23 cellular contexts compared by ENCODE assay signal in genomic region chr20:47669157-47669425, GRCh38.
DNase-seq lines count a peak whose midpoint lies in the region; ATAC-seq, FAIRE-seq and TF ChIP-seq lines count a peak whose summit lies in the region.
"Had no signal": no experiment of that assay in that cellular context is flagged by ENCODE, and none has a peak within 500 bp of the region (broad histone marks: within the 10 kb centered on the region; RNA-seq: fewer than 3 reads in every experiment).

No MANE protein-coding gene starts in this region.

- no peak for ATAC-seq in activated T-cell treated with anti-CD3 and anti-CD28 coated beads, Interleukin-2, amount 50 U/mL, for 4 hours
- ATAC-seq: K562 had no signal

- no peak overlapping the region for H2BK120ac ChIP-seq in neuronal stem cell (ENCODE audit: low read depth, low read length)

- FAIRE-seq in HTR-8/SVneo (lab: Jason Lieb, UNC) = peak; percentile 81
- FAIRE-seq: GM12878, K562, RCC 7860 had no signal

- no peak overlapping the region for H3K4ac ChIP-seq in neuronal stem cell (ENCODE audit: low read length)

- H2BK15ac ChIP-seq in neuronal stem cell (ENCODE audit: low read length) = no peak overlapping the region

- no peak overlapping the region for H3K9ac ChIP-seq in neuronal stem cell (ENCODE audit: low read depth, low read length, poor library complexity)

- H2BK5ac ChIP-seq in neuronal stem cell (ENCODE audit: low read length) = peak overlapping the region; percentile 67

- CTCF ChIA-PET in HEK293T (lab: Yijun Ruan, JAX) = no interaction called here

- WGBS in neuronal stem cell (ENCODE audit: extremely low coverage in 2 of 2, insufficient read length in 2 of 2, insufficient replicate concordance in 1 of 2), 2 donors = no CpG with 5 or more reads among the region's 8 CpGs

- H3K4me3 ChIP-seq in H7 (ENCODE audit: insufficient read depth, low read depth, low read length) (no peak overlapping the region), neuronal stem cell (ENCODE audit: low read length in 2 of 2) (no peak overlapping the region), uterus (no peak overlapping the region)
- H3K4me3 ChIP-seq: GM12878, HAP-1, K562 had no signal

- H3K9me3 ChIP-seq in neuronal stem cell (replicated peaks in 1 of 2; ENCODE audit: control insufficient read depth in 2 of 2, insufficient read depth in 1 of 2, low read depth in 1 of 2, low read length in 2 of 2) (no peaks in the 10 kb centered on the region), uterus (no peaks in the 10 kb centered on the region)
- H3K9me3 ChIP-seq: HAP-1 had no signal

- peak overlapping the region; percentile 78 for H3K23ac ChIP-seq in neuronal stem cell (ENCODE audit: low read depth, low read length, poor library complexity)

- H2BK12ac ChIP-seq in neuronal stem cell (ENCODE audit: low read length) = no peak overlapping the region

- H3K79me1 ChIP-seq in neuronal stem cell (ENCODE audit: low read depth, low read length) = no peaks in the 10 kb centered on the region

- DNase-seq in H7 (peak; percentile 35), HTR-8/SVneo (ENCODE audit: insufficient read length, low spot score) (no peak), neuronal stem cell (ENCODE audit: low spot score) (no peak), uterus (no peak), HEK293T (ENCODE audit: extremely low spot score) (no peak)
- DNase-seq in activated CD4-positive, alpha-beta T cell treated with anti-CD3 and anti-CD28 coated beads, Interleukin-2, amount 50 U/mL, for 1 hour = no peak
- no peak for DNase-seq in activated T-cell treated with anti-CD3 and anti-CD28 coated beads, Interleukin-2, amount 50 U/mL, for 4 hours
- DNase-seq: CD4-positive, CD25-positive, alpha-beta regulatory T cell; COR-L47; DND-41; NCI-H1092; NCI-H1436; NCI-H187 treated with DMSO at 0.1 percent for 48 hours; NCI-H2107; NCI-H446 treated with DMSO at 0.1 percent for 48 hours; NCI-H526 treated with DMSO at 0.1 percent for 48 hours; OCI-M1; Right ventricle myocardium superior had no signal

- peaks cover 100% of the 10 kb centered on the region for H3K36me3 Mint-ChIP-seq in dendritic cell treated with granulocyte-macrophage colony-stimulating factor and Interleukin-4, amounts not matched to agents 40 ng/mL and 50 ng/mL, for 4 days (ENCODE audit: low read depth)
- H3K36me3 Mint-ChIP-seq in activated T-cell treated with anti-CD3 and anti-CD28 coated beads, Interleukin-2, amount 50 U/mL, for 4 hours (ENCODE audit: insufficient read depth) = no peaks in the 10 kb centered on the region

- H4K8ac ChIP-seq in neuronal stem cell (ENCODE audit: low read depth, low read length) = no peak overlapping the region

- H3K27me3 Mint-ChIP-seq in dendritic cell treated with granulocyte-macrophage colony-stimulating factor and Interleukin-4, amounts not matched to agents 40 ng/mL and 50 ng/mL, for 4 days = no peaks in the 10 kb centered on the region
- no peaks in the 10 kb centered on the region for H3K27me3 Mint-ChIP-seq in activated T-cell treated with anti-CD3 and anti-CD28 coated beads, Interleukin-2, amount 50 U/mL, for 4 hours (ENCODE audit: low read depth)
- H3K27me3 Mint-ChIP-seq: CD4-positive, CD25-positive, alpha-beta regulatory T cell had no signal

- no peak overlapping the region for H2AFZ ChIP-seq in neuronal stem cell (ENCODE audit: low read length)

- H3K9me3 Mint-ChIP-seq in dendritic cell treated with granulocyte-macrophage colony-stimulating factor and Interleukin-4, amounts not matched to agents 40 ng/mL and 50 ng/mL, for 4 days = no peaks in the 10 kb centered on the region
- H3K9me3 Mint-ChIP-seq in activated T-cell treated with anti-CD3 and anti-CD28 coated beads, Interleukin-2, amount 50 U/mL, for 4 hours = no peaks in the 10 kb centered on the region
- H3K9me3 Mint-ChIP-seq: CD4-positive, CD25-positive, alpha-beta regulatory T cell had no signal

- H3K14ac ChIP-seq in neuronal stem cell (ENCODE audit: low read length) = no peak overlapping the region

- peak overlapping the region; percentile 40 for H2AK5ac ChIP-seq in neuronal stem cell (ENCODE audit: low read depth, low read length)

- no peak overlapping the region for H3K4me3 Mint-ChIP-seq in dendritic cell treated with granulocyte-macrophage colony-stimulating factor and Interleukin-4, amounts not matched to agents 40 ng/mL and 50 ng/mL, for 4 days
- H3K4me3 Mint-ChIP-seq in activated T-cell treated with anti-CD3 and anti-CD28 coated beads, Interleukin-2, amount 50 U/mL, for 4 hours = no peak overlapping the region

- H3K4me2 ChIP-seq in neuronal stem cell (ENCODE audit: insufficient read depth, low read length, poor library complexity, severe bottlenecking) = no peak overlapping the region

- no peak overlapping the region for H4K91ac ChIP-seq in neuronal stem cell (ENCODE audit: low read depth, low read length, poor library complexity)

- intact Hi-C loops in dendritic cell treated with granulocyte-macrophage colony-stimulating factor and Interleukin-4, amounts not matched to agents 40 ng/mL and 50 ng/mL, for 4 days (cut with micrococcal nuclease) = no loop called here
- intact Hi-C loops in uterus (cut with DNase I; ENCODE audit: low total_unique reads) = no loop called here

- H3K27me3 ChIP-seq in H7 (ENCODE audit: control insufficient read depth, insufficient read depth, low read length) (no peaks in the 10 kb centered on the region), neuronal stem cell (ENCODE audit: control insufficient read depth in 3 of 3, insufficient read depth in 3 of 3, low read depth in 1 of 3, low read length in 3 of 3) (no peaks in the 10 kb centered on the region), uterus (no peaks in the 10 kb centered on the region)

- H3K4me1 Mint-ChIP-seq in dendritic cell treated with granulocyte-macrophage colony-stimulating factor and Interleukin-4, amounts not matched to agents 40 ng/mL and 50 ng/mL, for 4 days (ENCODE audit: low read depth) = peaks cover 34% of the 10 kb centered on the region
- no peaks in the 10 kb centered on the region for H3K4me1 Mint-ChIP-seq in activated T-cell treated with anti-CD3 and anti-CD28 coated beads, Interleukin-2, amount 50 U/mL, for 4 hours (ENCODE audit: low read depth)

- POLR2A ChIA-PET in HEK293T (lab: Yijun Ruan, JAX) = no interaction called here

- H3K27ac ChIP-seq in neuronal stem cell (replicated peaks; ENCODE audit: low read length) (no peak overlapping the region), uterus (no peak overlapping the region)

- peak overlapping the region; percentile 17 for H3K27ac Mint-ChIP-seq in dendritic cell treated with granulocyte-macrophage colony-stimulating factor and Interleukin-4, amounts not matched to agents 40 ng/mL and 50 ng/mL, for 4 days

- no peak for TF ChIP-seq POLR2A in uterus (IDR thresholded peaks at IDR 0.05)

- H3K18ac ChIP-seq in neuronal stem cell (ENCODE audit: low read length) = peak overlapping the region; percentile 69

- TF ChIP-seq CTCF in uterus (IDR thresholded peaks at IDR 0.05) = no peak

- H3K36me3 ChIP-seq in H7 (replicated peaks; ENCODE audit: control insufficient read depth, insufficient read depth, low read length) (no peaks in the 10 kb centered on the region; the same call in 1 of the 2 replicates), neuronal stem cell (replicated peaks in 1 of 2; ENCODE audit: control insufficient read depth in 2 of 2, insufficient read depth in 2 of 2, low read length in 2 of 2) (peaks cover 6 to 27% of the 10 kb centered on the region in 2 donors), uterus (no peaks in the 10 kb centered on the region)
- H3K36me3 ChIP-seq: HAP-1 had no signal

- H3K4me1 ChIP-seq in neuronal stem cell (ENCODE audit: control insufficient read depth in 2 of 2, insufficient read depth in 1 of 2, low read depth in 1 of 2, low read length in 2 of 2) (peaks cover 2 to 8% of the 10 kb centered on the region in 2 donors), uterus (no peaks in the 10 kb centered on the region)
- H3K4me1 ChIP-seq: HAP-1 had no signal

TF ChIP-seq in HEK293T, 16 proteins besides CTCF, POLR2A, EP300 and RAD21:
- TF ChIP-seq CTBP1 (IDR thresholded peaks at IDR 0.05; ENCODE audit: borderline replicate concordance) = no peak
- no peak for TF ChIP-seq FOXK2 (IDR thresholded peaks at IDR 0.05)
- no peak for TF ChIP-seq NFRKB (IDR thresholded peaks at IDR 0.05)
- TF ChIP-seq PKNOX1 (IDR thresholded peaks at IDR 0.05) = no peak
- no peak for TF ChIP-seq ARNT (IDR thresholded peaks at IDR 0.05)
- no peak for TF ChIP-seq FOXM1 (IDR thresholded peaks at IDR 0.05; ENCODE audit: borderline replicate concordance)
- TF ChIP-seq SP1 (IDR thresholded peaks at IDR 0.05) = no peak
- no peak for TF ChIP-seq TARDBP (IDR thresholded peaks at IDR 0.05)
- TF ChIP-seq LEF1 (IDR thresholded peaks at IDR 0.05; ENCODE audit: borderline replicate concordance) = no peak
- TF ChIP-seq FOXA1 (IDR thresholded peaks at IDR 0.05) = no peak
- no peak for TF ChIP-seq HDGF (IDR thresholded peaks at IDR 0.05; ENCODE audit: borderline replicate concordance)
- no peak for TF ChIP-seq ELF4 (IDR thresholded peaks at IDR 0.05)
- TF ChIP-seq SUZ12 (IDR thresholded peaks at IDR 0.05) = no peak
- no peak for TF ChIP-seq ZNF384 (IDR thresholded peaks at IDR 0.05)
- no peak for TF ChIP-seq L3MBTL2 (conservative IDR thresholded peaks at IDR 0.05)
- no peak for TF ChIP-seq BHLHE40 (IDR thresholded peaks at IDR 0.05; ENCODE audit: borderline replicate concordance)
